ENCODE assay signal across 14 cellular contexts in genomic region chr2:174331731-174332606, GRCh38. TPM values are rescaled to one million over a fixed set of nuclear protein-coding genes. Genes with fewer than 3 reads are reported as not detected.
DNase-seq lines count a peak whose midpoint lies in the region; ATAC-seq, FAIRE-seq and TF ChIP-seq lines count a peak whose summit lies in the region.
"Had no signal": no experiment of that assay in that cellular context is flagged by ENCODE, and none has a peak within 500 bp of the region (broad histone marks: within the 10 kb centered on the region; RNA-seq: fewer than 3 reads in every experiment).

No MANE protein-coding gene starts in this region.

- intact Hi-C loops in HepG2 (cut with micrococcal nuclease; ENCODE audit: unreplicated experiment) = loop anchor here (5.0 kb wide), 1 partner anchor 85 kb away; the partner anchor contains the start of gene OLA1
- intact Hi-C loops in right lobe of liver (cut with DNase I) = no loop called here

- no peak for TF ChIP-seq RAD21 in HepG2 (CRISPR knock-in tag; IDR thresholded peaks at IDR 0.05)

- FAIRE-seq in HepG2 (lab: Jason Lieb, UNC) = no peak
- FAIRE-seq: bronchial epithelial cell, H54, islet of Langerhans had no signal

- TF ChIP-seq POLR2A in HepG2 (IDR thresholded peaks at IDR 0.05; ENCODE audit: insufficient read depth in 1 of 2, low read depth in 2 of 2, low read length in 2 of 2) (no peak), right lobe of liver (IDR thresholded peaks at IDR 0.05) (no peak)

- no peak overlapping the region for H3K4me2 ChIP-seq in HepG2 (ENCODE audit: low read depth, low read length)
- H3K4me2 ChIP-seq: BLaER1 had no signal

- CTCF ChIA-PET in HepG2 (lab: Yijun Ruan, JAX; ENCODE audit: low intra/inter-chr PET ratio, low total read pairs) = no interaction called here

- H3K79me2 ChIP-seq in HepG2 (ENCODE audit: insufficient read depth, low read length) = no peaks in the 10 kb centered on the region

- H2AFZ ChIP-seq in HepG2 (ENCODE audit: low read length) = no peak overlapping the region

- WGBS in HepG2 (ENCODE audit: low lambda C conversion rate) = 42% methylated on average over 27 of the region's 27 CpGs
- WGBS in right lobe of liver (ENCODE audit: insufficient coverage, low coverage, low lambda C conversion rate, missing lambda C conversion rate) = 9% methylated on average over 27 of the region's 27 CpGs

- peaks cover 19 to 91% of the 10 kb centered on the region in 2 experiments for H3K27me3 ChIP-seq in HepG2 (ENCODE audit: control insufficient read depth in 1 of 2, insufficient read depth in 2 of 2, low read length in 2 of 2)
- peaks cover 32 to 63% of the 10 kb centered on the region in 2 donors for H3K27me3 ChIP-seq in right lobe of liver

- H3K27ac ChIP-seq in HepG2 (ENCODE audit: extremely low read length, insufficient read depth, low read length) (no peak overlapping the region), right lobe of liver (no peak overlapping the region)
- H3K27ac ChIP-seq: BLaER1, esophagus muscularis mucosa had no signal

- no peaks in the 10 kb centered on the region for H3K36me3 Mint-ChIP-seq in type B pancreatic cell

- H3K4me3 Mint-ChIP-seq in type B pancreatic cell = peak overlapping the region; percentile 80

- ATAC-seq in HepG2 = no peak
- ATAC-seq in right lobe of liver = no peak
- no peak for ATAC-seq in HG03045 (IDR thresholded peaks at IDR 0.05; ENCODE audit: unreplicated experiment)
- ATAC-seq: activated T-cell treated with anti-CD3 and anti-CD28 coated beads, Interleukin-2, amount 50 U/mL, for 4 hours had no signal

- POLR2A ChIA-PET in HepG2 (lab: Yijun Ruan, JAX) = interaction anchor here (1.5 kb wide), 1 partner anchor 83 kb away, joined by 4 read pairs; the partner anchor contains the start of gene OLA1

- in situ Hi-C loops in HepG2 (cut with HindIII; ENCODE audit: extremely low pct_ligation_motif_present, low pct_unique_long_range_greater_than_20kb) = loop anchor here (5.0 kb wide), 1 partner anchor 85 kb away; the partner anchor contains the start of gene OLA1

- no peaks in the 10 kb centered on the region for H3K36me3 ChIP-seq in HepG2 (replicated peaks in 1 of 2; ENCODE audit: control insufficient read depth in 1 of 2, insufficient read depth in 2 of 2, low read length in 2 of 2)
- no peaks in the 10 kb centered on the region for H3K36me3 ChIP-seq in right lobe of liver
- H3K36me3 ChIP-seq: BLaER1, esophagus muscularis mucosa had no signal

- H3K9me3 ChIP-seq in HepG2 (ENCODE audit: low read length) (no peaks in the 10 kb centered on the region), right lobe of liver (no peaks in the 10 kb centered on the region)
- H3K9me3 ChIP-seq: esophagus muscularis mucosa had no signal

- H3K4me1 ChIP-seq in HepG2 (ENCODE audit: insufficient read depth, low read length) (peaks cover 63% of the 10 kb centered on the region), right lobe of liver (peaks cover 0 to 36% (median 0%) of the 10 kb centered on the region in 4 donors)

- no TSS peak for BruUV-seq in HepG2 (replicated peaks; lab: Mats Ljungman, UMichigan)

- no peak for DNase-seq in HepG2 (ENCODE audit: low spot score)
- no peak for DNase-seq in right lobe of liver
- peak; percentile 69 for DNase-seq in NCI-H69 (lab: John Stamatoyannopoulos, UW)
- peak; percentile 45 for DNase-seq in fibroblast of peridontal ligament (ENCODE audit: extremely low read depth)
- no peak for DNase-seq in type B pancreatic cell (ENCODE audit: extremely low spot score, unreplicated experiment)
- DNase-seq in inferior parietal cortex (ENCODE audit: extremely low spot score) = no peak
- DNase-seq in NCI-H128 (lab: John Stamatoyannopoulos, UW; ENCODE audit: unreplicated experiment) = no peak
- DNase-seq: activated T-cell treated with anti-CD3 and anti-CD28 coated beads, Interleukin-2, amount 50 U/mL, for 4 hours had no signal

- H3K4me3 ChIP-seq in HepG2 (replicated peaks in 1 of 3; ENCODE audit: insufficient read depth in 1 of 3, low read depth in 2 of 3, low read length in 3 of 3) = no peak overlapping the region
- no peak overlapping the region for H3K4me3 ChIP-seq in right lobe of liver
- H3K4me3 ChIP-seq: BLaER1, esophagus muscularis mucosa had no signal

- TF ChIP-seq EP300 in HepG2 (IDR thresholded peaks at IDR 0.05; ENCODE audit: low read depth in 2 of 2, low read length in 2 of 2) (no peak), HepG2 (CRISPR knock-in tag; IDR thresholded peaks at IDR 0.05; ENCODE audit: borderline replicate concordance) (no peak)

- H3K27ac Mint-ChIP-seq in type B pancreatic cell = peak overlapping the region; percentile 50

- no peaks in the 10 kb centered on the region; the same call in 1 of the 2 replicates for H4K20me1 ChIP-seq in HepG2 (ENCODE audit: insufficient read depth, low read length)

- no peaks in the 10 kb centered on the region for H3K9me3 Mint-ChIP-seq in type B pancreatic cell
- H3K9me3 Mint-ChIP-seq: activated T-cell treated with anti-CD3 and anti-CD28 coated beads, Interleukin-2, amount 50 U/mL, for 4 hours had no signal

- no peak overlapping the region for H3K9ac ChIP-seq in HepG2 (ENCODE audit: insufficient read depth, low read depth, low read length)
- H3K9ac ChIP-seq: BLaER1 had no signal

- peaks cover 88% of the 10 kb centered on the region for H3K27me3 Mint-ChIP-seq in type B pancreatic cell

- TF ChIP-seq CTCF in HepG2 (CRISPR knock-in tag; IDR thresholded peaks at IDR 0.05) = no peak
- no peak for TF ChIP-seq CTCF in right lobe of liver (IDR thresholded peaks at IDR 0.05)
- no peak for TF ChIP-seq CTCF in type B pancreatic cell (conservative IDR thresholded peaks at IDR 0.05)

- peaks cover 37% of the 10 kb centered on the region for H3K4me1 Mint-ChIP-seq in type B pancreatic cell (ENCODE audit: unreplicated experiment)

TF ChIP-seq in HepG2, 621 proteins besides CTCF, POLR2A, EP300 and RAD21:
- TF ChIP-seq BRD4 (CRISPR knock-in tag; IDR thresholded peaks at IDR 0.05) = no peak
- TF ChIP-seq CBX2 (IDR thresholded peaks at IDR 0.05; ENCODE audit: low read depth, low read length) = peak; percentile 82; the same call in 1 of the 2 replicates
- no peak for TF ChIP-seq CBX2 (CRISPR knock-in tag; IDR thresholded peaks at IDR 0.05; ENCODE audit: low read depth)

RNA-seq across cellular contexts. Expression of gene SP9, which starts 2.8 kb away (rescaled TPM):
- total RNA-seq in HepG2 (2016; rRNA removed; fragmentation: Illumina TruSeq; extraction: Trizol) (not detected in 2 replicates), right lobe of liver (not detected), type B pancreatic cell (ENCODE audit: low replicate concordance) (0.56 TPM in 1 of 2 replicates, not detected in the other)
- total RNA-seq in HepG2 (2016; cell fraction: cytosol; rRNA removed; fragmentation: Illumina TruSeq; extraction: Trizol; ENCODE audit: low read depth) = not detected in 2 replicates
- not detected in 2 replicates for total RNA-seq in HepG2 (2016; cell fraction: insoluble cytoplasmic fraction; rRNA removed; fragmentation: Illumina TruSeq; extraction: Trizol)
- total RNA-seq in HepG2 (2016; cell fraction: membrane; rRNA removed; fragmentation: Illumina TruSeq; extraction: Trizol) = not detected in 2 replicates
- total RNA-seq in HepG2 (2016; cell fraction: nucleus; rRNA removed; fragmentation: Illumina TruSeq; extraction: Trizol) = not detected in 2 replicates
- not detected in 2 replicates for polyA plus RNA-seq in HepG2 (2011; rRNA removed)
- polyA plus RNA-seq in HepG2 (2011; cell fraction: cytosol; rRNA removed) = not detected in 2 replicates
- polyA plus RNA-seq in HepG2 (2011; cell fraction: nucleus; rRNA removed) = not detected in 2 replicates
- 0.07 TPM in 1 of 2 replicates, not detected in the other for polyA plus RNA-seq in HepG2 (2012)
- not detected in 2 replicates for polyA plus RNA-seq in HepG2 (2016; cell fraction: cytosol; fragmentation: Illumina TruSeq; extraction: Trizol; ENCODE audit: low read depth)
- not detected in 2 replicates for polyA plus RNA-seq in HepG2 (2016; cell fraction: insoluble cytoplasmic fraction; fragmentation: Illumina TruSeq; extraction: Trizol; ENCODE audit: low read depth)
- polyA plus RNA-seq in HepG2 (2016; cell fraction: membrane; fragmentation: Illumina TruSeq; extraction: Trizol; ENCODE audit: low read depth) = not detected in 2 replicates
- polyA plus RNA-seq in HepG2 (2016; cell fraction: nucleus; fragmentation: Illumina TruSeq; extraction: Trizol; ENCODE audit: insufficient read depth, low read depth) = not detected in 2 replicates
- polyA minus RNA-seq in HepG2 (2011; rRNA and poly(A)+ RNA removed; ENCODE audit: low replicate concordance) = not detected in 2 replicates
- polyA minus RNA-seq in HepG2 (2011; cell fraction: cytosol; rRNA and poly(A)+ RNA removed) = not detected in 2 replicates
- polyA minus RNA-seq in HepG2 (2011; cell fraction: nucleus; rRNA and poly(A)+ RNA removed) = not detected in 2 replicates
- total RNA-seq: activated T-cell treated with anti-CD3 and anti-CD28 coated beads, Interleukin-2, amount 50 U/mL, for 4 hours; bronchial epithelial cell; esophagus muscularis mucosa had no signal

Comparison
In these comparisons a context has a peak if more than half of its experiments do, and no peak if none do; other contexts are left out.
1. DNase-seq: peak in NCI-H69 (single experiment) and fibroblast of peridontal ligament (single experiment); none in HepG2 (single experiment), right lobe of liver (0 of 3), type B pancreatic cell (single experiment), inferior parietal cortex (single experiment) and NCI-H128 (single experiment).